ENCODE assay signal across 17 cellular contexts in genomic region chr7:82567356-82567755, GRCh38.
"Had no signal": no experiment of that assay in that cellular context is flagged by ENCODE, and none has a peak within 500 bp of the region (broad histone marks: within the 10 kb centered on the region; RNA-seq: fewer than 3 reads in every experiment).

No MANE protein-coding gene starts in this region.

- H3K9me3 ChIP-seq: body of pancreas, mucosa of descending colon, pancreas, right lobe of liver, thoracic aorta, upper lobe of left lung had no signal

- H3K36me3 ChIP-seq: pancreas, right lobe of liver, thoracic aorta, upper lobe of left lung had no signal

- FAIRE-seq: pancreas had no signal

- ATAC-seq: activated CD4-positive, CD25-positive, alpha-beta regulatory T cell treated with anti-CD3 and anti-CD28 coated beads, Interleukin-2, amount 50 U/mL, for 24 hours; activated T-cell treated with anti-CD3 and anti-CD28 coated beads, Interleukin-2, amount 50 U/mL, for 4 hours; body of pancreas; foreskin keratinocyte; mucosa of descending colon; naive thymus-derived CD4-positive, alpha-beta T cell; pancreas; right lobe of liver; stimulated activated memory B cell treated with anti-CD40 and anti-IgM and Interleukin-4, amounts not matched to agents 10 μg/mL and 1 μg/mL and 100 μg/mL, for 72 hours had no signal

- H3K27ac ChIP-seq: body of pancreas, dorsolateral prefrontal cortex, foreskin keratinocyte, hepatocyte, pancreas, right lobe of liver, thoracic aorta, upper lobe of left lung had no signal

- DNase-seq: activated CD4-positive, alpha-beta T cell treated with anti-CD3 and anti-CD28 coated beads, Interleukin-2, amount 10 ng/mL, durations not matched to agents 7 days and 5 days; activated CD8-positive, alpha-beta memory T cell treated with anti-CD3 and anti-CD28 coated beads, Interleukin-2, amount 50 U/mL, for 4 hours; activated naive CD4-positive, alpha-beta T cell treated with anti-CD3 and anti-CD28 coated beads for 36 hours; activated T-cell treated with anti-CD3 and anti-CD28 coated beads, Interleukin-2, amount 50 U/mL, for 4 hours; body of pancreas; dorsolateral prefrontal cortex; foreskin keratinocyte; mucosa of descending colon; naive thymus-derived CD4-positive, alpha-beta T cell; pancreas; right lobe of liver; stimulated activated CD4-positive, alpha-beta T cell treated with anti-CD3 and anti-CD28 coated beads, Interleukin-4, amount 100 ng/mL, for 4 hours; upper lobe of left lung had no signal

- H3K4me1 ChIP-seq: foreskin keratinocyte, pancreas had no signal

- H3K4me3 ChIP-seq: body of pancreas, dorsolateral prefrontal cortex, hepatocyte, mucosa of descending colon, pancreas, right lobe of liver, thoracic aorta, upper lobe of left lung had no signal

- H3K27me3 ChIP-seq: body of pancreas, dorsolateral prefrontal cortex, hepatocyte, pancreas, right lobe of liver, upper lobe of left lung had no signal
